In genomic region chr11:406796-407650, GRCh38 we compare ENCODE assay signal across 8 cellular contexts. TPM values are rescaled to one million over a fixed set of nuclear protein-coding genes. Genes with fewer than 3 reads are reported as not detected.
DNase-seq lines count a peak whose midpoint lies in the region; ATAC-seq and TF ChIP-seq lines count a peak whose summit lies in the region.

No MANE protein-coding gene starts in this region.

- peak overlapping the region; percentile 77 for H3K4me2 ChIP-seq in hepatocyte
- H3K4me2 ChIP-seq in skeletal muscle satellite cell (ENCODE audit: low read length), result peak overlapping the region; percentile 92

- H3K79me2 ChIP-seq in hepatocyte, result no peaks in the 10 kb centered on the region

- H2AFZ ChIP-seq in hepatocyte, result peak overlapping the region; percentile 38

- ATAC-seq in GM19438 (IDR thresholded peaks at IDR 0.05; ENCODE audit: low read depth, unreplicated experiment), result peak; percentile 73

- no peaks in the 10 kb centered on the region for H3K27me3 ChIP-seq in hepatocyte
- no peaks in the 10 kb centered on the region for H3K27me3 ChIP-seq in skeletal muscle satellite cell (ENCODE audit: control insufficient read depth, insufficient read depth, low read length)

- no peaks in the 10 kb centered on the region for H3K9me2 ChIP-seq in hepatocyte (replicated peaks; ENCODE audit: insufficient read depth)

- DNase-seq in Ammon's horn (ENCODE audit: low spot score) (peak; percentile 73), HUDEP-2 (lab: John Stamatoyannopoulos, UW; ENCODE audit: unreplicated experiment in 76 of 76) (peak in 69 of 76 experiments; percentile 15 to 87 (median 72)), T follicular helper cell (ENCODE audit: low read depth) (peak; percentile 86), hepatocyte (ENCODE audit: low spot score) (peak; percentile 89), cerebellar nuclear complex (lab: John Stamatoyannopoulos, UW) (no peak)

- TF ChIP-seq CTCF in hepatocyte (IDR thresholded peaks at IDR 0.05; ENCODE audit: poor library complexity), result peak; percentile 20

- peaks cover 11% of the 10 kb centered on the region for H3K4me1 ChIP-seq in hepatocyte (ENCODE audit: insufficient read depth)
- peaks cover 14% of the 10 kb centered on the region for H3K4me1 ChIP-seq in skeletal muscle satellite cell (ENCODE audit: control insufficient read depth, insufficient read depth, low read length)

- no peaks in the 10 kb centered on the region for H4K20me1 ChIP-seq in hepatocyte (ENCODE audit: insufficient read depth, poor library complexity, severe bottlenecking)

- 16% methylated on average over 46 of the region's 91 CpGs for WGBS in hepatocyte (ENCODE audit: low lambda C conversion rate, missing lambda C conversion rate)

- no peaks in the 10 kb centered on the region for H3K36me3 ChIP-seq in hepatocyte (replicated peaks; ENCODE audit: insufficient read depth, low read depth)
- H3K36me3 ChIP-seq in skeletal muscle satellite cell (ENCODE audit: insufficient read depth, low read length), result no peaks in the 10 kb centered on the region

- H3K9me3 ChIP-seq in hepatocyte (ENCODE audit: low read depth), result no peaks in the 10 kb centered on the region
- no peaks in the 10 kb centered on the region for H3K9me3 ChIP-seq in skeletal muscle satellite cell (replicated peaks; ENCODE audit: low read length)

- H3K4me3 ChIP-seq in hepatocyte (no peak overlapping the region), skeletal muscle satellite cell (ENCODE audit: low read length) (peak overlapping the region; percentile 81)

- peak overlapping the region; percentile 65 for H3K9ac ChIP-seq in skeletal muscle satellite cell (ENCODE audit: low read depth, low read length)

- H3K27ac ChIP-seq in angular gyrus (ENCODE audit: low read depth, low read length), result peak overlapping the region; percentile 19
- H3K27ac ChIP-seq in hepatocyte, result peak overlapping the region; percentile 63

RNA-seq across cellular contexts. Expression of gene SIGIRR, which starts 7.8 kb away (rescaled TPM):
- 42.4 and 52.1 TPM in 2 replicates for total RNA-seq in hepatocyte
- 77.4 and 85.3 TPM in 2 replicates for polyA plus RNA-seq in hepatocyte
- 19.0 and 28.9 TPM in 2 replicates for total RNA-seq in skeletal muscle satellite cell (2012; rRNA removed)

RNA-seq across cellular contexts. Expression of gene PKP3, which starts 13.0 kb away (rescaled TPM):
- total RNA-seq in hepatocyte, result 55.6 and 62.1 TPM in 2 replicates
- 89.5 and 91.3 TPM in 2 replicates for polyA plus RNA-seq in hepatocyte
- 6.1 TPM in 2 replicates for total RNA-seq in skeletal muscle satellite cell (2012; rRNA removed)

RNA-seq across cellular contexts. Expression of gene ANO9, which starts 34.8 kb away (rescaled TPM):
- 19.5 and 21.2 TPM in 2 replicates for total RNA-seq in hepatocyte
- polyA plus RNA-seq in hepatocyte, result 34.9 and 35.7 TPM in 2 replicates
- not detected in 2 replicates for total RNA-seq in skeletal muscle satellite cell (2012; rRNA removed)

RNA-seq across cellular contexts. Expression of gene B4GALNT4, which starts 37.7 kb away (rescaled TPM):
- total RNA-seq in hepatocyte, result 27.8 and 38.8 TPM in 2 replicates
- 30.0 and 44.6 TPM in 2 replicates for polyA plus RNA-seq in hepatocyte
- total RNA-seq in skeletal muscle satellite cell (2012; rRNA removed), result 1.0 and 2.6 TPM in 2 replicates

RNA-seq across cellular contexts. Expression of gene PTDSS2, which starts 43.1 kb away (rescaled TPM):
- total RNA-seq in hepatocyte, result 29.7 and 31.5 TPM in 2 replicates
- 50.6 and 50.8 TPM in 2 replicates for polyA plus RNA-seq in hepatocyte
- total RNA-seq in skeletal muscle satellite cell (2012; rRNA removed), result 24.8 and 37.8 TPM in 2 replicates

Comparison
In these comparisons a context has a peak if more than half of its experiments do, and no peak if none do; other contexts are left out.
1. DNase-seq: peak in Ammon's horn (single experiment), HUDEP-2 (69 of 76), T follicular helper cell (single experiment) and hepatocyte (single experiment); none in cerebellar nuclear complex (0 of 2).